ENCODE assay signal across 12 cellular contexts in the genomic region with DNA sequence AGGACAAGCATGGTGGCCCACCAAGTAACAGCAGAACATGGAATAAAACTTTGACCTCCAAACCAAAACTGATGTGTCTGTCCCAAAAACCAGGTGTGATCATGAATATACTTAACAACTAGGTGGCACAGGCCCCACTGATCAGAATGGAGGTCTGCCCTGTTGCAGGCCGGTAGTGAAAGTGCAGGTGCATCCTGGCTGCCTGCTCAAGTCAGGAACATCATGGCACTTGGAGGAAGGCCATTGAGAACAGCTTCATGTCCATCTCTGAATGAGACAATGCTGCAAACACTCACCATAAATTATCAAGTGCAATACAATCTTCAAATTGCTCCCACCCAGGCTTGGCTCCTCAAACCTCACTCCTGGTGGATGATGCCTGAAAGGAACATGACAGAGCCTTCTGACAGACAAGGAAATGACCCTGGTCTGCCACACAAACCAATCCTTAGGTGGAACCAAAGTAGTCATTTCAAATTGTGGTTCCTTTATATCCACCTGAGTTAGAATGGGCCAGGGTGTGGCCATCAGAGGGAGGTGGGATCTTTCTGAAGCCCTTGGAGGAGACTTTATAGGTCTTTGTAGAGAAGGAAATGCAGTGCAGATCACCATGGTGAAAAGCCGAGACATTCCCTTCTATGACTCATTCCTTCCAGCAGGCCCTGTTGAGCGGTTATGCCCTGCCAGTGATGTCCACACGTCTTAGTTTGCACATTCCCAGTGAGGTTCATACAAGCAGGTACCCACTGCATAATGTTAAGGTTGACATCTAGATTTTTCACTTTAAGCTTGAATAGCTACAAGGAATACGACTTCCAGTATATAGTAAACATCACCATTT. TPM values are rescaled to one million over a fixed set of nuclear protein-coding genes. Genes with fewer than 3 reads are reported as not detected.
DNase-seq lines count a peak whose midpoint lies in the region; ATAC-seq, FAIRE-seq and TF ChIP-seq lines count a peak whose summit lies in the region.
"Had no signal": no experiment of that assay in that cellular context is flagged by ENCODE, and none has a peak within 500 bp of the region (broad histone marks: within the 10 kb centered on the region; RNA-seq: fewer than 3 reads in every experiment).

No MANE protein-coding gene starts in this region.

- no peaks in the 10 kb centered on the region for H3F3A ChIP-seq in MM.1S (ENCODE audit: insufficient read depth, low read length)

- H3K9ac ChIP-seq in MM.1S (ENCODE audit: low read length), result no peak overlapping the region

- H3K27me3 ChIP-seq in MM.1S (replicated peaks; ENCODE audit: insufficient read depth, low read length) (no peaks in the 10 kb centered on the region), bronchial epithelial cell (ENCODE audit: control insufficient read depth, insufficient read depth, low read length) (no peaks in the 10 kb centered on the region), left lung (no peaks in the 10 kb centered on the region)

- H3K27ac Mint-ChIP-seq in CD14-positive monocyte, result no peak overlapping the region
- H3K27ac Mint-ChIP-seq: activated T-helper 2 cell treated with anti-CD3 and anti-CD28 coated beads, Interferon-gamma antibody, Interleukin-2, Interleukin-4, amounts not matched to agents 10 μg/mL and 5 μg/mL and 100 μg/mL, durations not matched to agents 14 hours and 24 hours and 36 hours had no signal

- no peak overlapping the region for H3K4me2 ChIP-seq in MM.1S (ENCODE audit: low read depth, low read length)

- H3K36me3 ChIP-seq in MM.1S (replicated peaks; ENCODE audit: insufficient read depth, low read length) (no peaks in the 10 kb centered on the region), bronchial epithelial cell (ENCODE audit: control insufficient read depth, insufficient read depth, low read length) (no peaks in the 10 kb centered on the region), left lung (no peaks in the 10 kb centered on the region)

- H3K9me3 Mint-ChIP-seq in CD14-positive monocyte, result no peaks in the 10 kb centered on the region
- H3K9me3 Mint-ChIP-seq: activated T-helper 2 cell treated with anti-CD3 and anti-CD28 coated beads, Interferon-gamma antibody, Interleukin-2, Interleukin-4, amounts not matched to agents 10 μg/mL and 5 μg/mL and 100 μg/mL, durations not matched to agents 14 hours and 24 hours and 36 hours had no signal

- no peaks in the 10 kb centered on the region for H3K9me2 ChIP-seq in MM.1S (replicated peaks; ENCODE audit: insufficient read depth, low read length)

- H3K4me1 Mint-ChIP-seq in CD14-positive monocyte, result peaks cover 6% of the 10 kb centered on the region
- H3K4me1 Mint-ChIP-seq: IgD-negative memory B cell had no signal

- peak; percentile 42 for DNase-seq in COLO829 (ENCODE audit: low spot score)
- DNase-seq in MM.1S, result peak; percentile 19
- DNase-seq in bronchial epithelial cell (ENCODE audit: low read depth), result peak; percentile 77
- no peak for DNase-seq in left lung
- DNase-seq in sciatic nerve (ENCODE audit: low spot score), result no peak
- no peak for DNase-seq in CD14-positive monocyte (ENCODE audit: low spot score)
- no peak for DNase-seq in activated effector memory CD4-positive, alpha-beta T cell treated with Interleukin-2 at 50 U/mL for 16 hours
- no peak for DNase-seq in NCI-H69 (lab: John Stamatoyannopoulos, UW)
- DNase-seq: effector CD8-positive, alpha-beta T cell; NCI-H526 had no signal

- no peaks in the 10 kb centered on the region for H4K20me1 ChIP-seq in MM.1S (ENCODE audit: insufficient read depth, low read length)

- intact Hi-C loops in left lung (cut with DNase I), result no loop called here
- intact Hi-C loops in sciatic nerve (cut with DNase I), result no loop called here
- intact Hi-C loops in CD14-positive monocyte (cut with micrococcal nuclease), result no loop called here

- H3K4me1 ChIP-seq in MM.1S (ENCODE audit: low read length), result no peaks in the 10 kb centered on the region
- H3K4me1 ChIP-seq in left lung, result peaks cover 0 to 3% of the 10 kb centered on the region in 2 donors

- H3K36me3 Mint-ChIP-seq in CD14-positive monocyte, result no peaks in the 10 kb centered on the region
- H3K36me3 Mint-ChIP-seq: IgD-negative memory B cell had no signal

- H2AFZ ChIP-seq in MM.1S (ENCODE audit: low read length), result no peak overlapping the region

- H3K9me3 ChIP-seq in MM.1S (replicated peaks; ENCODE audit: insufficient read depth, low read length) (no peaks in the 10 kb centered on the region), left lung (no peaks in the 10 kb centered on the region)

- no peaks in the 10 kb centered on the region for H3K79me2 ChIP-seq in MM.1S (ENCODE audit: low read length)

- H3K27me3 Mint-ChIP-seq in CD14-positive monocyte (ENCODE audit: low read depth in 3 of 3), result peaks cover 3% of the 10 kb centered on the region in 3 donors
- H3K27me3 Mint-ChIP-seq: IgD-negative memory B cell had no signal

- FAIRE-seq in bronchial epithelial cell (lab: Jason Lieb, UNC), result no peak

- ATAC-seq in left lung (peak; percentile 53), sciatic nerve (no peak)

- H3K4me3 ChIP-seq in MM.1S (ENCODE audit: low read length), result no peak overlapping the region
- H3K4me3 ChIP-seq in bronchial epithelial cell (ENCODE audit: low read depth, low read length), result no peak overlapping the region
- no peak overlapping the region for H3K4me3 ChIP-seq in left lung

- TF ChIP-seq CTCF in MM.1S (IDR thresholded peaks at IDR 0.05; ENCODE audit: low read length) (no peak), bronchial epithelial cell (IDR thresholded peaks at IDR 0.05; ENCODE audit: insufficient read depth, low read length, severe bottlenecking) (no peak), left lung (IDR thresholded peaks at IDR 0.05) (no peak), CD14-positive monocyte (IDR thresholded peaks at IDR 0.05) (no peak)

- no peak overlapping the region for H3K4me3 Mint-ChIP-seq in CD14-positive monocyte
- H3K4me3 Mint-ChIP-seq: IgD-negative memory B cell had no signal

- H3K27ac ChIP-seq in MM.1S (ENCODE audit: low read length) (no peak overlapping the region), left lung (no peak overlapping the region)

RNA-seq across cellular contexts. Expression of gene EGLN3, which starts 36.0 kb away (rescaled TPM):
- 48.7 and 91.7 TPM in 2 replicates for total RNA-seq in bronchial epithelial cell
- 1 to 10 TPM; 1.3 to 4.5 TPM for total RNA-seq in left lung
- 10.9 TPM for total RNA-seq in sciatic nerve
- under 1 TPM in 1 of 2 donors, not detected in 1; 0.06 TPM for polyA plus RNA-seq in CD14-positive monocyte

Comparison
In these comparisons a context has a peak if more than half of its experiments do, and no peak if none do; other contexts are left out.
1. DNase-seq: peak in COLO829 (single experiment), MM.1S (single experiment) and bronchial epithelial cell (single experiment); none in left lung (0 of 2), sciatic nerve (single experiment), CD14-positive monocyte (single experiment), activated effector memory CD4-positive, alpha-beta T cell treated with Interleukin-2 at 50 U/mL for 16 hours (single experiment) and NCI-H69 (single experiment).